In the genomic region with DNA sequence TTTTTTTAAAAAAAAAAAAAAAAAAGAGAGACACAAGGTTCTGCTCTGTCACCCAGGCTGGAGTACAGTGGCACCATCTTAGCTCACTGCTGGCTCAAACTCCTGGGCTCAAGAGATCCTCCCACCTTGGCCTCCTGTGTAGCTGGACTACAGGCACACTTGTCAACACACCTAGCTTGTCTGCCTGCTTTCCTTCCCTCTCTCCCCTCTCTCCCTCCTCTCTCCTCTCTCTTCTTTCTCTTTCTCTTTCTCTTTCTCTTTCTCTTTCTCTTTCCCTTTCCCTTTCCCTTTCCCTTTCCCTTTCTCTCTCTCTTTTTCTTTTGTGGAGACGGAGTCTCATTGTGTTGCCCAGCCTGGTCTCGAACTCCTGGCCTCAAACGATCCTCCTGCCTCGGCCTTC, we compare ENCODE assay signal across 16 cellular contexts.
A peak's percentile ranks its signal among the peaks of the same experiment; 100 is the strongest.
DNase-seq lines count a peak whose midpoint lies in the region; ATAC-seq and TF ChIP-seq lines count a peak whose summit lies in the region.
"Had no signal": no experiment of that assay in that cellular context is flagged by ENCODE, and none has a peak within 500 bp of the region (broad histone marks: within the 10 kb centered on the region; RNA-seq: fewer than 3 reads in every experiment).

No MANE protein-coding gene starts in this region.

- BruUV-seq in Caco-2 (replicated peaks; lab: Mats Ljungman, UMichigan), result no TSS peak

- no peaks in the 10 kb centered on the region; the same call in 1 of the 2 replicates for H3K36me3 ChIP-seq in Caco-2 (ENCODE audit: control insufficient read depth, insufficient read depth, low read length)

- intact Hi-C loops in Caco-2 (cut with micrococcal nuclease; ENCODE audit: unreplicated experiment), result no loop called here

- H3K27ac Mint-ChIP-seq in activated CD8-positive, alpha-beta memory T cell treated with anti-CD3 and anti-CD28 coated beads, Interleukin-2, amount 10 ng/mL, durations not matched to agents 7 days and 5 days, result peak overlapping the region; percentile 91
- H3K27ac Mint-ChIP-seq in effector memory CD8-positive, alpha-beta T cell, result peak overlapping the region; percentile 91 to 95
- peak overlapping the region; percentile 88 for H3K27ac Mint-ChIP-seq in stimulated activated effector memory CD8-positive, alpha-beta T cell treated with anti-CD3 and anti-CD28 coated beads, Interleukin-12 subunit alpha, Interleukin-12 subunit beta, amount 100 ng/mL, for 72 hours
- no peak overlapping the region for H3K27ac Mint-ChIP-seq in Caco-2 (ENCODE audit: unreplicated experiment)

- DNase-seq in activated CD8-positive, alpha-beta memory T cell treated with anti-CD3 and anti-CD28 coated beads, Interleukin-2, amount 10 ng/mL, durations not matched to agents 7 days and 5 days, result peak; percentile 40
- DNase-seq in activated CD8-positive, alpha-beta memory T cell treated with anti-CD3 and anti-CD28 coated beads for 24 hours, result no peak
- DNase-seq in T-helper 1 cell (peak in 4 of 5 donors; percentile 3 to 48 (median 8)), Caco-2 (no peak), amniotic stem cell (lab: John Stamatoyannopoulos, UW) (no peak)
- no peak for DNase-seq in effector memory CD8-positive, alpha-beta T cell
- no peak for DNase-seq in stimulated activated effector memory CD8-positive, alpha-beta T cell treated with anti-CD3 and anti-CD28 coated beads, Interleukin-12 subunit alpha, Interleukin-12 subunit beta, amount 100 ng/mL, for 72 hours (ENCODE audit: low spot score in 2 of 2)
- DNase-seq: dorsolateral prefrontal cortex, H7, kidney, NCI-H146, NCI-H774, SJCRH30, upper lobe of left lung had no signal

- H3K27me3 Mint-ChIP-seq in activated CD8-positive, alpha-beta memory T cell treated with anti-CD3 and anti-CD28 coated beads, Interleukin-2, amount 10 ng/mL, durations not matched to agents 7 days and 5 days, result no peaks in the 10 kb centered on the region
- H3K27me3 Mint-ChIP-seq in effector memory CD8-positive, alpha-beta T cell, result no peaks in the 10 kb centered on the region
- H3K27me3 Mint-ChIP-seq in Caco-2 (ENCODE audit: insufficient read depth, unreplicated experiment), result no peaks in the 10 kb centered on the region

- no peaks in the 10 kb centered on the region for H3K27me3 ChIP-seq in Caco-2 (replicated peaks; ENCODE audit: control insufficient read depth, insufficient read depth, low read length)
- H3K27me3 ChIP-seq: dorsolateral prefrontal cortex, SJCRH30, upper lobe of left lung had no signal

- H3K4me3 ChIP-seq in Caco-2 (ENCODE audit: low read depth, low read length), result no peak overlapping the region
- H3K4me3 ChIP-seq: dorsolateral prefrontal cortex, SJCRH30, skin epidermis, upper lobe of left lung had no signal

- peaks cover 34% of the 10 kb centered on the region for H3K4me1 Mint-ChIP-seq in activated CD8-positive, alpha-beta memory T cell treated with anti-CD3 and anti-CD28 coated beads, Interleukin-2, amount 10 ng/mL, durations not matched to agents 7 days and 5 days
- H3K4me1 Mint-ChIP-seq in effector memory CD8-positive, alpha-beta T cell (ENCODE audit: low read depth in 2 of 2), result peaks cover 30 to 36% of the 10 kb centered on the region in 2 donors
- H3K4me1 Mint-ChIP-seq in stimulated activated effector memory CD8-positive, alpha-beta T cell treated with anti-CD3 and anti-CD28 coated beads, Interleukin-12 subunit alpha, Interleukin-12 subunit beta, amount 100 ng/mL, for 72 hours, result peaks cover 33% of the 10 kb centered on the region
- peaks cover 8% of the 10 kb centered on the region for H3K4me1 Mint-ChIP-seq in Caco-2 (ENCODE audit: low read depth, unreplicated experiment)

- CTCF ChIA-PET in activated CD8-positive, alpha-beta memory T cell treated with anti-CD3 and anti-CD28 coated beads, Interleukin-2, amount 10 ng/mL, durations not matched to agents 7 days and 5 days (lab: Charles Lee), result interaction anchor here (1.9 kb wide), 1 partner anchor 194 kb away, joined by 5 read pairs; no protein-coding TSS in a partner anchor
- CTCF ChIA-PET in Caco-2 (lab: Charles Lee), result interaction anchor here (0.6 kb wide), 1 partner anchor 1980 kb away, joined by 3 read pairs; no protein-coding TSS in a partner anchor

- H3K36me3 Mint-ChIP-seq in activated CD8-positive, alpha-beta memory T cell treated with anti-CD3 and anti-CD28 coated beads, Interleukin-2, amount 10 ng/mL, durations not matched to agents 7 days and 5 days, result peaks cover 38% of the 10 kb centered on the region
- peaks cover 28% of the 10 kb centered on the region for H3K36me3 Mint-ChIP-seq in effector memory CD8-positive, alpha-beta T cell (ENCODE audit: insufficient read depth)
- peaks cover 63% of the 10 kb centered on the region for H3K36me3 Mint-ChIP-seq in stimulated activated effector memory CD8-positive, alpha-beta T cell treated with anti-CD3 and anti-CD28 coated beads, Interleukin-12 subunit alpha, Interleukin-12 subunit beta, amount 100 ng/mL, for 72 hours
- H3K36me3 Mint-ChIP-seq in Caco-2 (ENCODE audit: insufficient read depth, unreplicated experiment), result peaks cover 45% of the 10 kb centered on the region

- no peak for TF ChIP-seq CTCF in Caco-2 (IDR thresholded peaks at IDR 0.05; ENCODE audit: insufficient read depth in 1 of 2, low read depth in 1 of 2, low read length in 1 of 2, severe bottlenecking in 1 of 2, unreplicated experiment in 1 of 2)

- H3K9me3 Mint-ChIP-seq in activated CD8-positive, alpha-beta memory T cell treated with anti-CD3 and anti-CD28 coated beads, Interleukin-2, amount 10 ng/mL, durations not matched to agents 7 days and 5 days (ENCODE audit: low read depth), result no peaks in the 10 kb centered on the region
- no peaks in the 10 kb centered on the region for H3K9me3 Mint-ChIP-seq in effector memory CD8-positive, alpha-beta T cell
- H3K9me3 Mint-ChIP-seq in stimulated activated effector memory CD8-positive, alpha-beta T cell treated with anti-CD3 and anti-CD28 coated beads, Interleukin-12 subunit alpha, Interleukin-12 subunit beta, amount 100 ng/mL, for 72 hours, result no peaks in the 10 kb centered on the region
- H3K9me3 Mint-ChIP-seq in Caco-2 (ENCODE audit: unreplicated experiment), result no peaks in the 10 kb centered on the region

- H3K4me1 ChIP-seq in Caco-2, result no peaks in the 10 kb centered on the region
- H3K4me1 ChIP-seq: SJCRH30 had no signal

- H3K4me3 Mint-ChIP-seq in activated CD8-positive, alpha-beta memory T cell treated with anti-CD3 and anti-CD28 coated beads, Interleukin-2, amount 10 ng/mL, durations not matched to agents 7 days and 5 days, result peak overlapping the region; percentile 68
- peak overlapping the region; percentile 52 for H3K4me3 Mint-ChIP-seq in effector memory CD8-positive, alpha-beta T cell
- peak overlapping the region; percentile 33 for H3K4me3 Mint-ChIP-seq in stimulated activated effector memory CD8-positive, alpha-beta T cell treated with anti-CD3 and anti-CD28 coated beads, Interleukin-12 subunit alpha, Interleukin-12 subunit beta, amount 100 ng/mL, for 72 hours
- no peak overlapping the region for H3K4me3 Mint-ChIP-seq in Caco-2 (ENCODE audit: unreplicated experiment)

- ATAC-seq in activated CD8-positive, alpha-beta memory T cell treated with anti-CD3 and anti-CD28 coated beads, Interleukin-2, amount 10 ng/mL, durations not matched to agents 7 days and 5 days, result peak; percentile 82
- ATAC-seq in effector memory CD8-positive, alpha-beta T cell (replicated peaks), result peak; percentile 70
- ATAC-seq in stimulated activated effector memory CD8-positive, alpha-beta T cell treated with anti-CD3 and anti-CD28 coated beads, Interleukin-12 subunit alpha, Interleukin-12 subunit beta, amount 100 ng/mL, for 72 hours, result peak; percentile 31
- ATAC-seq in HG02884 (IDR thresholded peaks at IDR 0.05; ENCODE audit: unreplicated experiment), result no peak

- H3K9me3 ChIP-seq in Caco-2, result no peaks in the 10 kb centered on the region
- H3K9me3 ChIP-seq: SJCRH30, upper lobe of left lung had no signal

- POLR2A ChIA-PET in Caco-2 (lab: Charles Lee), result no interaction called here

Comparison
In these comparisons a context has a peak if more than half of its experiments do, and no peak if none do; other contexts are left out.
1. DNase-seq: peak in activated CD8-positive, alpha-beta memory T cell treated with anti-CD3 and anti-CD28 coated beads, Interleukin-2, amount 10 ng/mL, durations not matched to agents 7 days and 5 days (single experiment) and T-helper 1 cell (4 of 5); none in activated CD8-positive, alpha-beta memory T cell treated with anti-CD3 and anti-CD28 coated beads for 24 hours (single experiment), effector memory CD8-positive, alpha-beta T cell (0 of 3), stimulated activated effector memory CD8-positive, alpha-beta T cell treated with anti-CD3 and anti-CD28 coated beads, Interleukin-12 subunit alpha, Interleukin-12 subunit beta, amount 100 ng/mL, for 72 hours (0 of 2), Caco-2 (0 of 2) and amniotic stem cell (single experiment).